Comparison of ENCODE assay signal across 8 cellular contexts in genomic region chrX:153794897-153795816, GRCh38. TPM values are rescaled to one million over a fixed set of nuclear protein-coding genes. Genes with fewer than 3 reads are reported as not detected.
A peak's percentile ranks its signal among the peaks of the same experiment; 100 is the strongest.
DNase-seq lines count a peak whose midpoint lies in the region; ATAC-seq and TF ChIP-seq lines count a peak whose summit lies in the region.

No MANE protein-coding gene starts in this region.

- no peaks in the 10 kb centered on the region for H3K9me3 ChIP-seq in gastrocnemius medialis

- DNase-seq in activated naive CD4-positive, alpha-beta T cell treated with Interleukin-2 at 50 U/mL for 16 hours, result peak; percentile 28
- DNase-seq in activated naive CD4-positive, alpha-beta T cell (lab: John Stamatoyannopoulos, UW), result no peak
- peak; percentile 27 for DNase-seq in activated CD8-positive, alpha-beta T cell treated with anti-CD3 and anti-CD28 coated beads for 36 hours
- DNase-seq in glutamatergic neuron (peak; percentile 31), gastrocnemius medialis (no peak), NCI-H345 treated with DMSO at 0.1 percent for 48 hours (lab: John Stamatoyannopoulos, UW; ENCODE audit: unreplicated experiment) (no peak), germinal center (ENCODE audit: low spot score) (no peak)

- H3K4me1 Mint-ChIP-seq in activated CD8-positive, alpha-beta T cell treated with anti-CD3 and anti-CD28 coated beads for 36 hours (ENCODE audit: low read depth), result peaks cover 20% of the 10 kb centered on the region
- H3K4me1 Mint-ChIP-seq in glutamatergic neuron (ENCODE audit: low read depth, unreplicated experiment), result peaks cover 5% of the 10 kb centered on the region

- H3K9me3 Mint-ChIP-seq in activated CD8-positive, alpha-beta T cell treated with anti-CD3 and anti-CD28 coated beads for 36 hours, result no peaks in the 10 kb centered on the region
- peaks cover 6% of the 10 kb centered on the region for H3K9me3 Mint-ChIP-seq in glutamatergic neuron (ENCODE audit: unreplicated experiment)

- no peak for TF ChIP-seq CTCF in activated CD8-positive, alpha-beta T cell treated with anti-CD3 and anti-CD28 coated beads for 36 hours (IDR thresholded peaks at IDR 0.05)
- TF ChIP-seq CTCF in glutamatergic neuron (IDR thresholded peaks at IDR 0.05; ENCODE audit: partially characterized antibody, unreplicated experiment) (no peak), gastrocnemius medialis (IDR thresholded peaks at IDR 0.05 in 4 of 5, conservative IDR thresholded peaks at IDR 0.05 in 1 of 5) (no peak)

- intact Hi-C loops in activated CD8-positive, alpha-beta T cell treated with anti-CD3 and anti-CD28 coated beads for 36 hours (cut with micrococcal nuclease), result no loop called here
- intact Hi-C loops in gastrocnemius medialis (cut with DNase I; ENCODE audit: low total_unique reads), result loop anchor here (1.0 to 10.0 kb wide), 6 partner anchors 14 to 580 kb away; partner anchors contain the start of genes ABCD1, BCAP31, EMD and FLNA

- H3K4me3 Mint-ChIP-seq in activated CD8-positive, alpha-beta T cell treated with anti-CD3 and anti-CD28 coated beads for 36 hours, result peak overlapping the region; percentile 79
- H3K4me3 Mint-ChIP-seq in glutamatergic neuron (ENCODE audit: unreplicated experiment), result peak overlapping the region; percentile 96

- TF ChIP-seq POLR2A in gastrocnemius medialis (IDR thresholded peaks at IDR 0.05), result no peak

- H3K27me3 ChIP-seq in gastrocnemius medialis, result no peaks in the 10 kb centered on the region

- ATAC-seq in activated CD8-positive, alpha-beta T cell treated with anti-CD3 and anti-CD28 coated beads for 36 hours, result peak; percentile 6
- ATAC-seq in gastrocnemius medialis, result peak; percentile 5 to 14
- no peak for ATAC-seq in HG03571 (IDR thresholded peaks at IDR 0.05; ENCODE audit: unreplicated experiment)

- CTCF ChIA-PET in activated CD8-positive, alpha-beta T cell treated with anti-CD3 and anti-CD28 coated beads for 36 hours (lab: Charles Lee), result interaction anchor here (1.8 kb wide), 1 partner anchor 130 kb away, joined by 5 read pairs; no protein-coding TSS in a partner anchor

- POLR2A ChIA-PET in activated CD8-positive, alpha-beta T cell treated with anti-CD3 and anti-CD28 coated beads for 36 hours (lab: Charles Lee), result interaction anchor here (1.0 to 2.3 kb wide), 6 partner anchors 10 to 176 kb away, joined by 3 to 6 read pairs (median 4); partner anchors contain the start of gene ARHGAP4

- H3K27me3 Mint-ChIP-seq in activated CD8-positive, alpha-beta T cell treated with anti-CD3 and anti-CD28 coated beads for 36 hours, result no peaks in the 10 kb centered on the region
- H3K27me3 Mint-ChIP-seq in glutamatergic neuron (ENCODE audit: unreplicated experiment), result no peaks in the 10 kb centered on the region

- peak overlapping the region; percentile 85 for H3K27ac Mint-ChIP-seq in activated CD8-positive, alpha-beta T cell treated with anti-CD3 and anti-CD28 coated beads for 36 hours
- H3K27ac Mint-ChIP-seq in glutamatergic neuron (ENCODE audit: unreplicated experiment), result peak overlapping the region; percentile 95

- H3K4me1 ChIP-seq in gastrocnemius medialis, result peaks cover 6 to 16% of the 10 kb centered on the region in 2 donors

- peaks cover 21% of the 10 kb centered on the region for H3K36me3 Mint-ChIP-seq in activated CD8-positive, alpha-beta T cell treated with anti-CD3 and anti-CD28 coated beads for 36 hours (ENCODE audit: low read depth)
- H3K36me3 Mint-ChIP-seq in glutamatergic neuron (ENCODE audit: unreplicated experiment), result no peaks in the 10 kb centered on the region

- peak overlapping the region; percentile 73 to 88 (median 78) for H3K4me3 ChIP-seq in gastrocnemius medialis

- peaks cover 0 to 11% of the 10 kb centered on the region in 2 donors for H3K36me3 ChIP-seq in gastrocnemius medialis

- in situ Hi-C loops in gastrocnemius medialis (cut with MboI; ENCODE audit: low sequenced_read_pairs in 4 of 4), result loop anchor here in 3 of 4 donors (25.0 kb wide), 2 partner anchors 142 to 167 kb away; partner anchors contain the start of genes HCFC1 (in 2 of the 3), TMEM187 (in 2 of the 3), ARHGAP4 (in 1 of the 3) and NAA10 (in 1 of the 3)

- peak overlapping the region; percentile 93 to 98 (median 96) for H3K27ac ChIP-seq in gastrocnemius medialis

RNA-seq across cellular contexts. Expression of gene SSR4, which starts 0.7 kb away (rescaled TPM):
- 100 to 1,000 TPM; 152 to 153 TPM for total RNA-seq in activated CD8-positive, alpha-beta T cell treated with anti-CD3 and anti-CD28 coated beads for 36 hours
- 277 TPM for total RNA-seq in glutamatergic neuron (ENCODE audit: unreplicated experiment)
- total RNA-seq in gastrocnemius medialis, result 100 to 1,000 TPM in 2 of 4 donors, 10 to 100 TPM in 2; 73.9 to 111 (median 93.4) TPM

RNA-seq across cellular contexts. Expression of gene IDH3G, which starts 1.0 kb away (rescaled TPM):
- total RNA-seq in activated CD8-positive, alpha-beta T cell treated with anti-CD3 and anti-CD28 coated beads for 36 hours, result 10 to 100 TPM; 54.3 to 56.9 TPM
- total RNA-seq in glutamatergic neuron (ENCODE audit: unreplicated experiment) (56.7 TPM), gastrocnemius medialis (10 to 100 TPM; 79.8 to 92.7 (median 86.4) TPM)

RNA-seq across cellular contexts. Expression of gene SRPK3, which starts 14.3 kb away (rescaled TPM):
- total RNA-seq in activated CD8-positive, alpha-beta T cell treated with anti-CD3 and anti-CD28 coated beads for 36 hours, result under 1 TPM in 1 of 2 experiments, not detected in 1; 0.09 TPM
- not detected for total RNA-seq in glutamatergic neuron (ENCODE audit: unreplicated experiment)
- total RNA-seq in gastrocnemius medialis, result 10 to 100 TPM; 30.3 to 39.9 (median 33.8) TPM

RNA-seq across cellular contexts. Expression of gene PLXNB3, which starts 31.1 kb away (rescaled TPM):
- total RNA-seq in activated CD8-positive, alpha-beta T cell treated with anti-CD3 and anti-CD28 coated beads for 36 hours, result 1 to 10 TPM; 7.7 to 8.2 TPM
- total RNA-seq in glutamatergic neuron (ENCODE audit: unreplicated experiment) (5.8 TPM), gastrocnemius medialis (1 to 10 TPM in 1 of 4 donors, under 1 TPM in 3; 0.10 to 1.1 (median 0.13) TPM)

RNA-seq across cellular contexts. Expression of gene PDZD4, which starts 35.2 kb away (rescaled TPM):
- total RNA-seq in activated CD8-positive, alpha-beta T cell treated with anti-CD3 and anti-CD28 coated beads for 36 hours, result 1 to 10 TPM; 1.4 to 2.6 TPM
- total RNA-seq in glutamatergic neuron (ENCODE audit: unreplicated experiment) (41.8 TPM), gastrocnemius medialis (1 to 10 TPM in 2 of 4 donors, under 1 TPM in 2; 0.59 to 2.2 (median 1.4) TPM)

Comparison
In these comparisons a context has a peak if more than half of its experiments do, and no peak if none do; other contexts are left out.
1. DNase-seq: peak in activated naive CD4-positive, alpha-beta T cell treated with Interleukin-2 at 50 U/mL for 16 hours (single experiment), activated CD8-positive, alpha-beta T cell treated with anti-CD3 and anti-CD28 coated beads for 36 hours (single experiment) and glutamatergic neuron (single experiment); none in activated naive CD4-positive, alpha-beta T cell (0 of 4), gastrocnemius medialis (0 of 2), NCI-H345 treated with DMSO at 0.1 percent for 48 hours (single experiment) and germinal center (single experiment).
2. RNA of gene SRPK3, which starts 14.3 kb away (total RNA-seq): 30.3 to 39.9 TPM in gastrocnemius medialis; 0.09 TPM in activated CD8-positive, alpha-beta T cell treated with anti-CD3 and anti-CD28 coated beads for 36 hours and not detected in glutamatergic neuron (single experiment); every median in the first group is over 10 times any median in the second.